In genomic region chr1:236759252-236759859, GRCh38 we compare ENCODE assay signal across 8 cellular contexts. TPM values are rescaled to one million over a fixed set of nuclear protein-coding genes. Genes with fewer than 3 reads are reported as not detected.
DNase-seq lines count a peak whose midpoint lies in the region; ATAC-seq, FAIRE-seq and TF ChIP-seq lines count a peak whose summit lies in the region.

No MANE protein-coding gene starts in this region.

- in situ Hi-C loops in SK-MEL-5 (cut with HindIII; ENCODE audit: low pct_unique_long_range_greater_than_20kb, low sequenced_read_pairs) = no loop called here

- H4K20me1 ChIP-seq in fibroblast of lung (ENCODE audit: control insufficient read depth, extremely low read depth, insufficient read depth, low read length) = no peaks in the 10 kb centered on the region

- peak; percentile 96 for TF ChIP-seq CTCF in 22Rv1 (IDR thresholded peaks at IDR 0.05)
- TF ChIP-seq CTCF in fibroblast of lung (conservative IDR thresholded peaks at IDR 0.05 in 1 of 2, IDR thresholded peaks at IDR 0.05 in 1 of 2; ENCODE audit: low read depth in 1 of 2, low read length in 2 of 2) = peak; percentile 48 to 70
- peak; percentile 34 to 70 (median 62) for TF ChIP-seq CTCF in pancreas (IDR thresholded peaks at IDR 0.05)

- H3K27me3 ChIP-seq in fibroblast of lung (ENCODE audit: control insufficient read depth, insufficient read depth, low read length) (no peaks in the 10 kb centered on the region), pancreas (no peaks in the 10 kb centered on the region)

- WGBS in pancreas, 2 donors = 35 to 41% methylated on average over 3 of the region's 3 CpGs

- H3K4me2 ChIP-seq in fibroblast of lung (ENCODE audit: extremely low read depth, insufficient read depth, low read length) = peak overlapping the region; percentile 4

- intact Hi-C loops in pancreas (cut with DNase I) = no loop called here

- no peaks in the 10 kb centered on the region for H3K4me1 ChIP-seq in fibroblast of lung (ENCODE audit: control insufficient read depth, extremely low read depth, insufficient read depth, low read length)
- H3K4me1 ChIP-seq in pancreas = peaks cover 15 to 25% (median 20%) of the 10 kb centered on the region in 3 donors

- DNase-seq in Daoy (ENCODE audit: low read depth) (peak; percentile 24), SK-MEL-5 (ENCODE audit: low read depth, low spot score) (peak; percentile 71), fibroblast of lung (ENCODE audit: low read depth in 2 of 2) (peak; percentile 18 to 63), pancreas (no peak)
- no peak for DNase-seq in effector CD8-positive, alpha-beta T cell (lab: John Stamatoyannopoulos, UW)

- H3K4me3 ChIP-seq in fibroblast of lung (replicated peaks in 1 of 4; ENCODE audit: control extremely low read depth in 1 of 4, insufficient read depth in 1 of 4, low read depth in 3 of 4, low read length in 4 of 4) (no peak overlapping the region), pancreas (no peak overlapping the region)

- H3K27ac ChIP-seq in 22Rv1 (no peak overlapping the region), fibroblast of lung (ENCODE audit: insufficient read depth, low read length) (no peak overlapping the region), pancreas (no peak overlapping the region)

- no peaks in the 10 kb centered on the region for H3K79me2 ChIP-seq in fibroblast of lung (ENCODE audit: control insufficient read depth, insufficient read depth, low read length)

- ATAC-seq in HG03066 (IDR thresholded peaks at IDR 0.05; ENCODE audit: low read depth, unreplicated experiment) (peak; percentile 52), pancreas (peak in 2 of 4 donors; percentile 44 to 47), HG03175 (IDR thresholded peaks at IDR 0.05; ENCODE audit: unreplicated experiment) (no peak)

- no peak overlapping the region for H3K9ac ChIP-seq in fibroblast of lung (ENCODE audit: insufficient read depth, low read length)

- H3K36me3 ChIP-seq in fibroblast of lung (ENCODE audit: control insufficient read depth, insufficient read depth, low read length) (no peaks in the 10 kb centered on the region), pancreas (no peaks in the 10 kb centered on the region)

- H3K9me3 ChIP-seq in fibroblast of lung (ENCODE audit: control insufficient read depth, insufficient read depth, low read depth, low read length) = no peaks in the 10 kb centered on the region
- no peaks in the 10 kb centered on the region for H3K9me3 ChIP-seq in pancreas

- peak overlapping the region; percentile 2 for H2AFZ ChIP-seq in fibroblast of lung (ENCODE audit: low read length)

- no peak for FAIRE-seq in pancreas (lab: Jason Lieb, UNC)

RNA-seq across cellular contexts. Expression of gene MTR, which starts 35.7 kb away (rescaled TPM):
- total RNA-seq in Daoy (2014; rRNA removed; shearing (Covaris generic)) = 19.4 and 21.0 TPM in 2 replicates
- total RNA-seq in SK-MEL-5 (2014; rRNA removed; shearing (Covaris generic)) = 27.5 and 28.2 TPM in 2 replicates
- polyA plus RNA-seq in SK-MEL-5 (2015; cell fraction: cytosol; rRNA removed) = 12.3 and 16.6 TPM in 2 replicates
- polyA plus RNA-seq in SK-MEL-5 (2015; cell fraction: nucleus; rRNA removed) = 17.4 and 22.3 TPM in 2 replicates
- total RNA-seq in fibroblast of lung = 30.3 and 32.2 TPM in 2 replicates
- 16.9 and 20.0 TPM in 2 replicates for polyA plus RNA-seq in fibroblast of lung
- 12.9 and 14.7 TPM in 2 replicates for polyA plus RNA-seq in fibroblast of lung (2012)
- polyA minus RNA-seq in fibroblast of lung (ENCODE audit: low replicate concordance) = 12.1 and 17.2 TPM in 2 replicates
- 10 to 100 TPM; 20.8 to 29.1 (median 25.8) TPM for total RNA-seq in pancreas
- 1 to 10 TPM; 8.1 to 8.6 TPM for polyA plus RNA-seq in pancreas

Comparison
In these comparisons a context has a peak if more than half of its experiments do, and no peak if none do; other contexts are left out.
1. DNase-seq: peak in Daoy (single experiment), SK-MEL-5 (single experiment) and fibroblast of lung (2 of 2); none in pancreas (0 of 6) and effector CD8-positive, alpha-beta T cell (single experiment).
2. Peak in every context shown above with its lines, with median percentiles within 50 percentile points of each other: CTCF ChIP-seq.